Comparison of ENCODE assay signal across 16 cellular contexts in genomic region chr6:45727824-45728449, GRCh38.
A peak's percentile ranks its signal among the peaks of the same experiment; 100 is the strongest.
DNase-seq lines count a peak whose midpoint lies in the region; ATAC-seq and TF ChIP-seq lines count a peak whose summit lies in the region.
"Had no signal": no experiment of that assay in that cellular context is flagged by ENCODE, and none has a peak within 500 bp of the region (broad histone marks: within the 10 kb centered on the region; RNA-seq: fewer than 3 reads in every experiment).

No MANE protein-coding gene starts in this region.

- H3K9me3 ChIP-seq in MG63: no peaks in the 10 kb centered on the region

- H3K4me1 ChIP-seq in KMS-11 (ENCODE audit: low read depth, poor library complexity, severe bottlenecking): peaks cover 31% of the 10 kb centered on the region
- H3K4me1 ChIP-seq: BLaER1 had no signal

- H2AFZ ChIP-seq in KMS-11 (ENCODE audit: low read depth): no peak overlapping the region

- no peak for ATAC-seq in HG03571 (IDR thresholded peaks at IDR 0.05; ENCODE audit: unreplicated experiment)
- ATAC-seq: GM12878, T-cell had no signal

- no peaks in the 10 kb centered on the region for H4K20me1 ChIP-seq in KMS-11 (ENCODE audit: insufficient read depth)
- H4K20me1 ChIP-seq: BLaER1 had no signal

- no peaks in the 10 kb centered on the region for H3K79me2 ChIP-seq in KMS-11 (ENCODE audit: insufficient read depth, low read depth)

- no peak overlapping the region for H3K4me3 Mint-ChIP-seq in T-helper 2 cell treated with Interferon-gamma antibody and Interleukin-4, amounts not matched to agents 5 μg/mL and 100 μg/mL, for 36 hours
- H3K4me3 Mint-ChIP-seq: IgD-negative memory B cell, T-cell had no signal

- H3K4me3 ChIP-seq in KMS-11 (IDR thresholded peaks at IDR 0.05; ENCODE audit: insufficient read depth, low read depth, low read length) (no peak overlapping the region), MG63 (no peak overlapping the region)
- H3K4me3 ChIP-seq: BLaER1, GM12878, SK-N-MC had no signal

- DNase-seq in NCI-H1417 (lab: John Stamatoyannopoulos, UW) (peak in 2 of 3 experiments; percentile 38 to 41), NCI-H1417 treated with DMSO at 0.1 percent for 48 hours (lab: John Stamatoyannopoulos, UW) (no peak), NCI-H748 (lab: John Stamatoyannopoulos, UW; ENCODE audit: unreplicated experiment) (peak; percentile 75), myocyte (ENCODE audit: low read depth) (peak; percentile 61), MG63 (no peak)
- no peak for DNase-seq in T-helper 2 cell treated with Interferon-gamma antibody and Interleukin-4, amounts not matched to agents 5 μg/mL and 100 μg/mL, for 36 hours (ENCODE audit: low spot score)
- DNase-seq: 8988T, DMS 273 treated with DMSO at 0.1 percent for 48 hours, NCI-H1694 treated with DMSO at 0.1 percent for 48 hours, T-cell had no signal

- H3K9me3 Mint-ChIP-seq in T-helper 2 cell treated with Interferon-gamma antibody and Interleukin-4, amounts not matched to agents 5 μg/mL and 100 μg/mL, for 36 hours: peaks cover 4% of the 10 kb centered on the region

- H3K27ac ChIP-seq in KMS-11: no peak overlapping the region; the same call in 1 of the 2 replicates
- H3K27ac ChIP-seq: BLaER1, SK-N-MC had no signal

- H3K27me3 ChIP-seq in KMS-11 (ENCODE audit: insufficient read depth, low read depth) (no peaks in the 10 kb centered on the region), MG63 (no peaks in the 10 kb centered on the region)
- H3K27me3 ChIP-seq: BLaER1 had no signal

- peaks cover 4% of the 10 kb centered on the region for H3K4me1 Mint-ChIP-seq in T-helper 2 cell treated with Interferon-gamma antibody and Interleukin-4, amounts not matched to agents 5 μg/mL and 100 μg/mL, for 36 hours (ENCODE audit: low read depth)
- H3K4me1 Mint-ChIP-seq: IgD-negative memory B cell, T-cell had no signal

- no peak overlapping the region for H3K27ac Mint-ChIP-seq in T-helper 2 cell treated with Interferon-gamma antibody and Interleukin-4, amounts not matched to agents 5 μg/mL and 100 μg/mL, for 36 hours
- H3K27ac Mint-ChIP-seq: IgD-negative memory B cell, T-cell had no signal

- H3K9ac ChIP-seq in KMS-11: no peak overlapping the region
- H3K9ac ChIP-seq: BLaER1 had no signal

- H3K36me3 Mint-ChIP-seq in T-helper 2 cell treated with Interferon-gamma antibody and Interleukin-4, amounts not matched to agents 5 μg/mL and 100 μg/mL, for 36 hours (ENCODE audit: low read depth): no peaks in the 10 kb centered on the region
- H3K36me3 Mint-ChIP-seq: IgD-negative memory B cell had no signal

- TF ChIP-seq CTCF in KMS-11 (conservative IDR thresholded peaks at IDR 0.05; ENCODE audit: low read depth, low read length): no peak

- peak overlapping the region; percentile 47; the same call in 1 of the 2 replicates for H3K4me2 ChIP-seq in KMS-11
- H3K4me2 ChIP-seq: BLaER1 had no signal

- H3K36me3 ChIP-seq in KMS-11 (ENCODE audit: insufficient read depth): no peaks in the 10 kb centered on the region
- H3K36me3 ChIP-seq in MG63: no peaks in the 10 kb centered on the region
- H3K36me3 ChIP-seq: BLaER1 had no signal

- no peaks in the 10 kb centered on the region for H3K27me3 Mint-ChIP-seq in T-helper 2 cell treated with Interferon-gamma antibody and Interleukin-4, amounts not matched to agents 5 μg/mL and 100 μg/mL, for 36 hours (ENCODE audit: low read depth)

Comparison
In these comparisons a context has a peak if more than half of its experiments do, and no peak if none do; other contexts are left out.
1. DNase-seq: peak in NCI-H1417 (2 of 3), NCI-H748 (single experiment) and myocyte (single experiment); none in NCI-H1417 treated with DMSO at 0.1 percent for 48 hours (single experiment), T-helper 2 cell treated with Interferon-gamma antibody and Interleukin-4, amounts not matched to agents 5 μg/mL and 100 μg/mL, for 36 hours (single experiment) and MG63 (single experiment).